Comparison of ENCODE assay signal across 10 cellular contexts in genomic region chr1:201597551-201598230, GRCh38. TPM values are rescaled to one million over a fixed set of nuclear protein-coding genes. Genes with fewer than 3 reads are reported as not detected.
A peak's percentile ranks its signal among the peaks of the same experiment; 100 is the strongest.
DNase-seq lines count a peak whose midpoint lies in the region; ATAC-seq, FAIRE-seq and TF ChIP-seq lines count a peak whose summit lies in the region.
"Had no signal": no experiment of that assay in that cellular context is flagged by ENCODE, and none has a peak within 500 bp of the region (broad histone marks: within the 10 kb centered on the region; RNA-seq: fewer than 3 reads in every experiment).

No MANE protein-coding gene starts in this region.

- POLR2A ChIA-PET in HepG2 (lab: Yijun Ruan, JAX) = no interaction called here
- POLR2A ChIA-PET in PC-9 (lab: Charles Lee; ENCODE audit: unreplicated experiment) = interaction anchor here (0.5 to 0.7 kb wide), 5 partner anchors 10 to 576 kb away, joined by 3 to 6 read pairs (median 4); no protein-coding TSS in a partner anchor

- H3K27me3 ChIP-seq in liver (ENCODE audit: control insufficient read depth in 4 of 4, insufficient read depth in 4 of 4, low read length in 3 of 4) (no peaks in the 10 kb centered on the region), HepG2 (ENCODE audit: control insufficient read depth in 1 of 2, insufficient read depth in 2 of 2, low read length in 2 of 2) (peaks cover 2 to 18% of the 10 kb centered on the region in 2 experiments; a peak in 2 of 5 replicates), PC-9 (ENCODE audit: insufficient read depth, low read depth) (no peaks in the 10 kb centered on the region), right cardiac atrium (ENCODE audit: control insufficient read depth, insufficient read depth) (no peaks in the 10 kb centered on the region)

- WGBS in liver = 64% methylated on average over 15 of the region's 15 CpGs
- 0% methylated on average over 8 of the region's 15 CpGs for WGBS in HepG2 (ENCODE audit: low lambda C conversion rate)
- WGBS in right cardiac atrium = 55% methylated on average over 15 of the region's 15 CpGs

- ATAC-seq in HepG2 (no peak), right cardiac atrium (peak; percentile 18 to 62), HG02973 (IDR thresholded peaks at IDR 0.05; ENCODE audit: unreplicated experiment) (no peak)
- no peak for ATAC-seq in activated CD8-positive, alpha-beta memory T cell treated with anti-CD3 and anti-CD28 coated beads, Interleukin-2, amount 10 ng/mL, durations not matched to agents 7 days and 5 days

- no peak overlapping the region for H2AFZ ChIP-seq in HepG2 (ENCODE audit: low read length)
- H2AFZ ChIP-seq in PC-9 = no peak overlapping the region

- CTCF ChIA-PET in HepG2 (lab: Yijun Ruan, JAX; ENCODE audit: low intra/inter-chr PET ratio, low total read pairs) (no interaction called here), PC-9 (lab: Charles Lee) (interaction anchor here (0.6 kb wide), 1 partner anchor 411 kb away, joined by 5 read pairs; no protein-coding TSS in a partner anchor)
- CTCF ChIA-PET in activated CD8-positive, alpha-beta memory T cell treated with anti-CD3 and anti-CD28 coated beads, Interleukin-2, amount 10 ng/mL, durations not matched to agents 7 days and 5 days (lab: Charles Lee) = interaction anchor here (1.6 kb wide), 1 partner anchor 196 kb away, joined by 4 read pairs; no protein-coding TSS in a partner anchor

- H3K9me3 ChIP-seq in liver (ENCODE audit: control insufficient read depth in 4 of 4, low read length in 3 of 4) = no peaks in the 10 kb centered on the region
- H3K9me3 ChIP-seq in HepG2 (ENCODE audit: low read length) = no peaks in the 10 kb centered on the region
- no peaks in the 10 kb centered on the region for H3K9me3 ChIP-seq in PC-9 (ENCODE audit: insufficient read depth, low read depth)
- H3K9me3 ChIP-seq in right cardiac atrium (ENCODE audit: control insufficient read depth, low read length) = no peaks in the 10 kb centered on the region

- in situ Hi-C loops in HepG2 (cut with HindIII; ENCODE audit: extremely low pct_ligation_motif_present, low pct_unique_long_range_greater_than_20kb) = no loop called here

- BruUV-seq in HepG2 (replicated peaks; lab: Mats Ljungman, UMichigan) = no TSS peak
- BruUV-seq in PC-9 (replicated peaks; lab: Mats Ljungman, UMichigan) = no TSS peak

- H3F3A ChIP-seq in PC-9 (ENCODE audit: insufficient read depth, low read depth) = peaks cover 15% of the 10 kb centered on the region; the same call in 1 of the 2 replicates

- H3K27ac ChIP-seq in liver (ENCODE audit: low read depth in 1 of 2, low read length in 2 of 2) (no peak overlapping the region), HepG2 (ENCODE audit: extremely low read length, insufficient read depth, low read length) (no peak overlapping the region), PC-9 (no peak overlapping the region), right cardiac atrium (ENCODE audit: low read length) (peak overlapping the region; percentile 34)

- TF ChIP-seq POLR2A in HepG2 (IDR thresholded peaks at IDR 0.05; ENCODE audit: insufficient read depth in 1 of 2, low read depth in 2 of 2, low read length in 2 of 2) = no peak

- H3K36me3 ChIP-seq in liver (ENCODE audit: control insufficient read depth in 4 of 4, insufficient read depth in 3 of 4, low read depth in 1 of 4, low read length in 3 of 4) = no peaks in the 10 kb centered on the region
- H3K36me3 ChIP-seq in HepG2 (replicated peaks in 1 of 2; ENCODE audit: control insufficient read depth in 1 of 2, insufficient read depth in 2 of 2, low read length in 2 of 2) = no peaks in the 10 kb centered on the region
- H3K36me3 ChIP-seq in PC-9 (ENCODE audit: low read depth) = no peaks in the 10 kb centered on the region

- peaks cover 4% of the 10 kb centered on the region; the same call in 1 of the 2 replicates for H4K20me1 ChIP-seq in HepG2 (ENCODE audit: insufficient read depth, low read length)
- H4K20me1 ChIP-seq in PC-9 (ENCODE audit: insufficient read depth) = peaks cover 14% of the 10 kb centered on the region; the same call in 1 of the 2 replicates

- H3K36me3 Mint-ChIP-seq in activated T-helper 1 cell treated with anti-CD3 and anti-CD28 coated beads, Interleukin-12 subunit alpha, Interleukin-12 subunit beta, Interleukin-2, Interleukin-4 antibody, amounts not matched to agents 30 ng/mL and 10 ng/mL and 1 ng/mL, durations not matched to agents 14 hours and 24 hours and 36 hours (ENCODE audit: low read depth) = no peaks in the 10 kb centered on the region
- no peaks in the 10 kb centered on the region for H3K36me3 Mint-ChIP-seq in activated CD8-positive, alpha-beta memory T cell treated with anti-CD3 and anti-CD28 coated beads, Interleukin-2, amount 10 ng/mL, durations not matched to agents 7 days and 5 days

- H3K9ac ChIP-seq in liver (ENCODE audit: low read depth in 1 of 2, low read length in 2 of 2) = no peak overlapping the region
- H3K9ac ChIP-seq in HepG2 (ENCODE audit: insufficient read depth, low read depth, low read length) = no peak overlapping the region

- TF ChIP-seq RAD21 in liver (IDR thresholded peaks at IDR 0.05) (no peak), HepG2 (CRISPR knock-in tag; IDR thresholded peaks at IDR 0.05) (no peak)

- H3K4me1 Mint-ChIP-seq in activated T-helper 1 cell treated with anti-CD3 and anti-CD28 coated beads, Interleukin-12 subunit alpha, Interleukin-12 subunit beta, Interleukin-2, Interleukin-4 antibody, amounts not matched to agents 30 ng/mL and 10 ng/mL and 1 ng/mL, durations not matched to agents 14 hours and 24 hours and 36 hours (ENCODE audit: low read depth) = no peaks in the 10 kb centered on the region
- H3K4me1 Mint-ChIP-seq in activated CD8-positive, alpha-beta memory T cell treated with anti-CD3 and anti-CD28 coated beads, Interleukin-2, amount 10 ng/mL, durations not matched to agents 7 days and 5 days = no peaks in the 10 kb centered on the region

- no peaks in the 10 kb centered on the region for H3K27me3 Mint-ChIP-seq in activated T-helper 1 cell treated with anti-CD3 and anti-CD28 coated beads, Interleukin-12 subunit alpha, Interleukin-12 subunit beta, Interleukin-2, Interleukin-4 antibody, amounts not matched to agents 30 ng/mL and 10 ng/mL and 1 ng/mL, durations not matched to agents 14 hours and 24 hours and 36 hours (ENCODE audit: insufficient read depth)
- no peaks in the 10 kb centered on the region for H3K27me3 Mint-ChIP-seq in activated CD8-positive, alpha-beta memory T cell treated with anti-CD3 and anti-CD28 coated beads, Interleukin-2, amount 10 ng/mL, durations not matched to agents 7 days and 5 days

- FAIRE-seq in HepG2 (lab: Jason Lieb, UNC) = no peak

- H3K9me3 Mint-ChIP-seq in activated T-helper 1 cell treated with anti-CD3 and anti-CD28 coated beads, Interleukin-12 subunit alpha, Interleukin-12 subunit beta, Interleukin-2, Interleukin-4 antibody, amounts not matched to agents 30 ng/mL and 10 ng/mL and 1 ng/mL, durations not matched to agents 14 hours and 24 hours and 36 hours = no peaks in the 10 kb centered on the region
- no peaks in the 10 kb centered on the region for H3K9me3 Mint-ChIP-seq in activated CD8-positive, alpha-beta memory T cell treated with anti-CD3 and anti-CD28 coated beads, Interleukin-2, amount 10 ng/mL, durations not matched to agents 7 days and 5 days (ENCODE audit: low read depth)

- H3K79me2 ChIP-seq in HepG2 (ENCODE audit: insufficient read depth, low read length) (no peaks in the 10 kb centered on the region), PC-9 (ENCODE audit: low read depth) (no peaks in the 10 kb centered on the region)

- DNase-seq in HepG2 (ENCODE audit: low spot score) (no peak), PC-9 (peak; percentile 74 to 80), right cardiac atrium (peak; percentile 44 to 67 (median 63)), cortex of kidney (lab: John Stamatoyannopoulos, UW) (no peak)
- DNase-seq in activated T-helper 1 cell treated with anti-CD3 and anti-CD28 coated beads, Interleukin-12 subunit alpha, Interleukin-12 subunit beta, Interleukin-2, Interleukin-4 antibody, amounts not matched to agents 30 ng/mL and 10 ng/mL and 1 ng/mL, durations not matched to agents 14 hours and 24 hours and 36 hours (ENCODE audit: low spot score) = no peak
- DNase-seq in activated CD8-positive, alpha-beta memory T cell treated with anti-CD3 and anti-CD28 coated beads, Interleukin-2, amount 10 ng/mL, durations not matched to agents 7 days and 5 days = no peak
- DNase-seq: amygdala, NCI-H82 had no signal

- TF ChIP-seq CTCF in liver (IDR thresholded peaks at IDR 0.05; ENCODE audit: low read depth, low read length, missing input control) = no peak
- no peak for TF ChIP-seq CTCF in HepG2 (CRISPR knock-in tag; IDR thresholded peaks at IDR 0.05)
- TF ChIP-seq CTCF in PC-9 (conservative IDR thresholded peaks at IDR 0.05) = no peak

- no peak overlapping the region for H3K4me3 ChIP-seq in liver (ENCODE audit: low read depth in 1 of 3, low read length in 3 of 3)
- H3K4me3 ChIP-seq in HepG2 (replicated peaks in 1 of 3; ENCODE audit: insufficient read depth in 1 of 3, low read depth in 2 of 3, low read length in 3 of 3) = no peak overlapping the region
- H3K4me3 ChIP-seq in PC-9 = no peak overlapping the region
- no peak overlapping the region for H3K4me3 ChIP-seq in right cardiac atrium (ENCODE audit: low read length)

- TF ChIP-seq EP300 in HepG2 (IDR thresholded peaks at IDR 0.05; ENCODE audit: low read depth in 2 of 2, low read length in 2 of 2) (no peak), HepG2 (CRISPR knock-in tag; IDR thresholded peaks at IDR 0.05; ENCODE audit: borderline replicate concordance) (no peak)

- no peaks in the 10 kb centered on the region for H3K9me2 ChIP-seq in PC-9 (ENCODE audit: insufficient read depth)

- H3K4me3 Mint-ChIP-seq in activated T-helper 1 cell treated with anti-CD3 and anti-CD28 coated beads, Interleukin-12 subunit alpha, Interleukin-12 subunit beta, Interleukin-2, Interleukin-4 antibody, amounts not matched to agents 30 ng/mL and 10 ng/mL and 1 ng/mL, durations not matched to agents 14 hours and 24 hours and 36 hours = no peak overlapping the region
- H3K4me3 Mint-ChIP-seq in activated CD8-positive, alpha-beta memory T cell treated with anti-CD3 and anti-CD28 coated beads, Interleukin-2, amount 10 ng/mL, durations not matched to agents 7 days and 5 days = no peak overlapping the region

- no peak overlapping the region for H3K27ac Mint-ChIP-seq in activated T-helper 1 cell treated with anti-CD3 and anti-CD28 coated beads, Interleukin-12 subunit alpha, Interleukin-12 subunit beta, Interleukin-2, Interleukin-4 antibody, amounts not matched to agents 30 ng/mL and 10 ng/mL and 1 ng/mL, durations not matched to agents 14 hours and 24 hours and 36 hours
- no peak overlapping the region for H3K27ac Mint-ChIP-seq in activated CD8-positive, alpha-beta memory T cell treated with anti-CD3 and anti-CD28 coated beads, Interleukin-2, amount 10 ng/mL, durations not matched to agents 7 days and 5 days

- intact Hi-C loops in HepG2 (cut with micrococcal nuclease; ENCODE audit: unreplicated experiment) (no loop called here), PC-9 (cut with micrococcal nuclease; ENCODE audit: unreplicated experiment) (no loop called here), right cardiac atrium (cut with DNase I) (no loop called here)
- intact Hi-C loops in activated T-helper 1 cell treated with anti-CD3 and anti-CD28 coated beads, Interleukin-12 subunit alpha, Interleukin-12 subunit beta, Interleukin-2, Interleukin-4 antibody, amounts not matched to agents 30 ng/mL and 10 ng/mL and 1 ng/mL, durations not matched to agents 14 hours and 24 hours and 36 hours (cut with micrococcal nuclease) = no loop called here

- H3K4me1 ChIP-seq in liver (ENCODE audit: control insufficient read depth in 4 of 4, insufficient read depth in 4 of 4, low read length in 3 of 4) (peaks cover 0 to 3% (median 0%) of the 10 kb centered on the region in 4 donors), HepG2 (ENCODE audit: insufficient read depth, low read length) (no peaks in the 10 kb centered on the region), PC-9 (replicated peaks; ENCODE audit: insufficient read depth) (peaks cover 11% of the 10 kb centered on the region), right cardiac atrium (ENCODE audit: control insufficient read depth, insufficient read depth, low read length) (peaks cover 15% of the 10 kb centered on the region)

- H3K4me2 ChIP-seq in HepG2 (ENCODE audit: low read depth, low read length) (no peak overlapping the region), PC-9 (no peak overlapping the region)

RNA-seq across cellular contexts. Expression of gene NAV1, which starts 58.8 kb away (rescaled TPM):
- total RNA-seq in liver (1 to 10 TPM; 1.2 to 2.0 TPM), HepG2 (2016; rRNA removed; fragmentation: Illumina TruSeq; extraction: Trizol) (0.01 TPM in 1 of 2 replicates, not detected in the other), PC-9 (2021) (44.5 and 45.3 TPM in 2 replicates), right cardiac atrium (10 to 100 TPM; 13.3 to 29.1 (median 20.6) TPM)
- polyA plus RNA-seq in liver (1 to 10 TPM; 1.1 to 1.4 TPM), HepG2 (2011; rRNA removed) (0.04 TPM in 1 of 2 replicates, not detected in the other), right cardiac atrium (8.0 TPM)
- total RNA-seq in HepG2 (2016; cell fraction: cytosol; rRNA removed; fragmentation: Illumina TruSeq; extraction: Trizol; ENCODE audit: low read depth) = not detected in 2 replicates
- total RNA-seq in HepG2 (2016; cell fraction: insoluble cytoplasmic fraction; rRNA removed; fragmentation: Illumina TruSeq; extraction: Trizol) = 0.02 TPM in 1 of 2 replicates, not detected in the other
- under 0.01 TPM in 1 of 2 replicates, not detected in the other for total RNA-seq in HepG2 (2016; cell fraction: membrane; rRNA removed; fragmentation: Illumina TruSeq; extraction: Trizol)
- not detected in 2 replicates for total RNA-seq in HepG2 (2016; cell fraction: nucleus; rRNA removed; fragmentation: Illumina TruSeq; extraction: Trizol)
- not detected in 2 replicates for polyA plus RNA-seq in HepG2 (2011; cell fraction: cytosol; rRNA removed)
- polyA plus RNA-seq in HepG2 (2011; cell fraction: nucleus; rRNA removed) = 0.03 TPM in 1 of 2 replicates, not detected in the other
- 0.01 TPM in 2 replicates for polyA plus RNA-seq in HepG2 (2012)
- not detected in 2 replicates for polyA plus RNA-seq in HepG2 (2016; cell fraction: cytosol; fragmentation: Illumina TruSeq; extraction: Trizol; ENCODE audit: low read depth)
- not detected in 2 replicates for polyA plus RNA-seq in HepG2 (2016; cell fraction: insoluble cytoplasmic fraction; fragmentation: Illumina TruSeq; extraction: Trizol; ENCODE audit: low read depth)
- polyA plus RNA-seq in HepG2 (2016; cell fraction: membrane; fragmentation: Illumina TruSeq; extraction: Trizol; ENCODE audit: low read depth) = not detected in 2 replicates
- not detected in 2 replicates for polyA plus RNA-seq in HepG2 (2016; cell fraction: nucleus; fragmentation: Illumina TruSeq; extraction: Trizol; ENCODE audit: insufficient read depth, low read depth)
- 0.04 and 0.75 TPM in 2 replicates for polyA minus RNA-seq in HepG2 (2011; rRNA and poly(A)+ RNA removed; ENCODE audit: low replicate concordance)
- not detected in 2 replicates for polyA minus RNA-seq in HepG2 (2011; cell fraction: cytosol; rRNA and poly(A)+ RNA removed)
- not detected in 2 replicates for polyA minus RNA-seq in HepG2 (2011; cell fraction: nucleus; rRNA and poly(A)+ RNA removed)
- total RNA-seq in activated T-helper 1 cell treated with anti-CD3 and anti-CD28 coated beads, Interleukin-12 subunit alpha, Interleukin-12 subunit beta, Interleukin-2, Interleukin-4 antibody, amounts not matched to agents 30 ng/mL and 10 ng/mL and 1 ng/mL, durations not matched to agents 14 hours and 24 hours and 36 hours = 0.83 and 1.6 TPM in 2 replicates
- 1 to 10 TPM; 1.4 to 2.8 TPM for total RNA-seq in activated CD8-positive, alpha-beta memory T cell treated with anti-CD3 and anti-CD28 coated beads, Interleukin-2, amount 10 ng/mL, durations not matched to agents 7 days and 5 days

Comparison
In these comparisons a context has a peak if more than half of its experiments do, and no peak if none do; other contexts are left out.
1. ATAC-seq: peak in right cardiac atrium (2 of 2); none in HepG2 (single experiment), HG02973 (single experiment) and activated CD8-positive, alpha-beta memory T cell treated with anti-CD3 and anti-CD28 coated beads, Interleukin-2, amount 10 ng/mL, durations not matched to agents 7 days and 5 days (single experiment).
2. DNase-seq: peak in PC-9 (2 of 2) and right cardiac atrium (3 of 3); none in HepG2 (single experiment), cortex of kidney (single experiment), activated T-helper 1 cell treated with anti-CD3 and anti-CD28 coated beads, Interleukin-12 subunit alpha, Interleukin-12 subunit beta, Interleukin-2, Interleukin-4 antibody, amounts not matched to agents 30 ng/mL and 10 ng/mL and 1 ng/mL, durations not matched to agents 14 hours and 24 hours and 36 hours (single experiment) and activated CD8-positive, alpha-beta memory T cell treated with anti-CD3 and anti-CD28 coated beads, Interleukin-2, amount 10 ng/mL, durations not matched to agents 7 days and 5 days (single experiment).